11 cellular contexts compared by ENCODE assay signal in the genomic region with DNA sequence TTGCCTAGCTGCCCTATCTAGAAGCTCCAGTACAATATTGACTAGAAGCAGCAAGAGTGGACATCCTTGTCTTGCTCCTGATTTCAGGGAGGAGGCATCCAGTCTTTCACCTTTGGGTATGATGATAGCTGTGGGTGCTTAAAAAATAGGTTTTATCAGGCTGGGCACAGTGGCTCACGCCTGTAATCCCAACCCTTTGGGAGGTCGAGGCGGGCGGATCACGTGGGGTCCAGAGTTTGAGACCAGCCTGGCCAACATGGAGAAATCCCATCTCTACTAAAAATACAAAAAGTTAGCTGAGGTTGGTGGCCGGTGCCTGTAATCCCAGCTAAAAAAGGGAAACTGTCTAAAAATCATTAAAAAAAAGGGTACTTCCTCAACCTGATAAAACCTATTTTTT. TPM values are rescaled to one million over a fixed set of nuclear protein-coding genes. Genes with fewer than 3 reads are reported as not detected.
A peak's percentile ranks its signal among the peaks of the same experiment; 100 is the strongest.
DNase-seq lines count a peak whose midpoint lies in the region; ATAC-seq and TF ChIP-seq lines count a peak whose summit lies in the region.
"Had no signal": no experiment of that assay in that cellular context is flagged by ENCODE, and none has a peak within 500 bp of the region (broad histone marks: within the 10 kb centered on the region; RNA-seq: fewer than 3 reads in every experiment).

No MANE protein-coding gene starts in this region.

- no peak overlapping the region for H3K27ac Mint-ChIP-seq in activated naive CD4-positive, alpha-beta T cell treated with anti-CD3 and anti-CD28 coated beads, Interleukin-2, amount 10 ng/mL, durations not matched to agents 7 days and 5 days
- no peak overlapping the region for H3K27ac Mint-ChIP-seq in activated CD4-positive, alpha-beta memory T cell treated with anti-CD3 and anti-CD28 coated beads, Interleukin-2, amount 10 ng/mL, durations not matched to agents 7 days and 5 days
- H3K27ac Mint-ChIP-seq in stimulated activated naive CD8-positive, alpha-beta T cell treated with anti-CD3 and anti-CD28 coated beads, Interleukin-15, amount 100 ng/mL, for 72 hours = no peak overlapping the region

- H3K9me3 ChIP-seq in fibroblast of lung (ENCODE audit: control insufficient read depth, insufficient read depth, low read depth, low read length) = no peaks in the 10 kb centered on the region

- peaks cover 36% of the 10 kb centered on the region for H3K4me1 Mint-ChIP-seq in activated naive CD4-positive, alpha-beta T cell treated with anti-CD3 and anti-CD28 coated beads, Interleukin-2, amount 10 ng/mL, durations not matched to agents 7 days and 5 days
- H3K4me1 Mint-ChIP-seq in activated CD4-positive, alpha-beta memory T cell treated with anti-CD3 and anti-CD28 coated beads, Interleukin-2, amount 10 ng/mL, durations not matched to agents 7 days and 5 days = peaks cover 48% of the 10 kb centered on the region
- peaks cover 60% of the 10 kb centered on the region for H3K4me1 Mint-ChIP-seq in stimulated activated naive CD8-positive, alpha-beta T cell treated with anti-CD3 and anti-CD28 coated beads, Interleukin-15, amount 100 ng/mL, for 72 hours

- H2AFZ ChIP-seq in fibroblast of lung (ENCODE audit: low read length) = no peak overlapping the region

- peaks cover 56% of the 10 kb centered on the region for H3K36me3 Mint-ChIP-seq in activated naive CD4-positive, alpha-beta T cell treated with anti-CD3 and anti-CD28 coated beads, Interleukin-2, amount 10 ng/mL, durations not matched to agents 7 days and 5 days
- H3K36me3 Mint-ChIP-seq in activated CD4-positive, alpha-beta memory T cell treated with anti-CD3 and anti-CD28 coated beads, Interleukin-2, amount 10 ng/mL, durations not matched to agents 7 days and 5 days (ENCODE audit: low read depth) = peaks cover 57% of the 10 kb centered on the region

- TF ChIP-seq CTCF in fibroblast of lung (conservative IDR thresholded peaks at IDR 0.05 in 1 of 2, IDR thresholded peaks at IDR 0.05 in 1 of 2; ENCODE audit: low read depth in 1 of 2, low read length in 2 of 2) = no peak

- no peaks in the 10 kb centered on the region for H3K27me3 ChIP-seq in fibroblast of lung (ENCODE audit: control insufficient read depth, insufficient read depth, low read length)

- H3K4me2 ChIP-seq in fibroblast of lung (ENCODE audit: extremely low read depth, insufficient read depth, low read length) = peak overlapping the region; percentile 44

- peaks cover 29% of the 10 kb centered on the region for H3K79me2 ChIP-seq in fibroblast of lung (ENCODE audit: control insufficient read depth, insufficient read depth, low read length)

- H4K20me1 ChIP-seq in fibroblast of lung (ENCODE audit: control insufficient read depth, extremely low read depth, insufficient read depth, low read length) = peaks cover 2% of the 10 kb centered on the region

- H3K4me3 ChIP-seq in fibroblast of lung (replicated peaks in 1 of 4; ENCODE audit: control extremely low read depth in 1 of 4, insufficient read depth in 1 of 4, low read depth in 3 of 4, low read length in 4 of 4) = peak overlapping the region in 1 of 4 experiments; percentile 76
- H3K4me3 ChIP-seq: skin epidermis had no signal

- H3K4me1 ChIP-seq in fibroblast of lung (ENCODE audit: control insufficient read depth, extremely low read depth, insufficient read depth, low read length) = peaks cover 11% of the 10 kb centered on the region

- peak; percentile 15 for DNase-seq in activated naive CD4-positive, alpha-beta T cell treated with anti-CD3 and anti-CD28 coated beads, Interleukin-2, amount 10 ng/mL, durations not matched to agents 7 days and 5 days
- DNase-seq in activated naive CD4-positive, alpha-beta T cell treated with Interleukin-2 at 50 U/mL for 16 hours = no peak
- no peak for DNase-seq in activated CD4-positive, alpha-beta memory T cell treated with anti-CD3 and anti-CD28 coated beads, Interleukin-2, amount 10 ng/mL, durations not matched to agents 7 days and 5 days
- DNase-seq in fibroblast of lung (ENCODE audit: low read depth in 2 of 2) = no peak
- no peak for DNase-seq in stimulated activated naive CD8-positive, alpha-beta T cell treated with anti-CD3 and anti-CD28 coated beads, Interleukin-15, amount 100 ng/mL, for 72 hours
- no peak for DNase-seq in midbrain (lab: John Stamatoyannopoulos, UW)
- DNase-seq in NCI-H1694 (lab: John Stamatoyannopoulos, UW) = no peak
- no peak for DNase-seq in caudate nucleus (lab: John Stamatoyannopoulos, UW)
- DNase-seq: NCI-H69, SIG-M5 had no signal

- H3K9ac ChIP-seq in fibroblast of lung (ENCODE audit: insufficient read depth, low read length) = no peak overlapping the region

- CTCF ChIA-PET in activated naive CD4-positive, alpha-beta T cell treated with anti-CD3 and anti-CD28 coated beads, Interleukin-2, amount 10 ng/mL, durations not matched to agents 7 days and 5 days (lab: Charles Lee) = no interaction called here
- CTCF ChIA-PET in activated CD4-positive, alpha-beta memory T cell treated with anti-CD3 and anti-CD28 coated beads, Interleukin-2, amount 10 ng/mL, durations not matched to agents 7 days and 5 days (lab: Charles Lee) = no interaction called here

- POLR2A ChIA-PET in activated CD4-positive, alpha-beta memory T cell treated with anti-CD3 and anti-CD28 coated beads, Interleukin-2, amount 10 ng/mL, durations not matched to agents 7 days and 5 days (lab: Charles Lee) = no interaction called here

- H3K9me3 Mint-ChIP-seq in activated naive CD4-positive, alpha-beta T cell treated with anti-CD3 and anti-CD28 coated beads, Interleukin-2, amount 10 ng/mL, durations not matched to agents 7 days and 5 days = peaks cover 9% of the 10 kb centered on the region
- H3K9me3 Mint-ChIP-seq in activated CD4-positive, alpha-beta memory T cell treated with anti-CD3 and anti-CD28 coated beads, Interleukin-2, amount 10 ng/mL, durations not matched to agents 7 days and 5 days = peaks cover 6% of the 10 kb centered on the region
- H3K9me3 Mint-ChIP-seq in stimulated activated naive CD8-positive, alpha-beta T cell treated with anti-CD3 and anti-CD28 coated beads, Interleukin-15, amount 100 ng/mL, for 72 hours = peaks cover 5 to 17% of the 10 kb centered on the region in 2 donors

- H3K27me3 Mint-ChIP-seq in activated naive CD4-positive, alpha-beta T cell treated with anti-CD3 and anti-CD28 coated beads, Interleukin-2, amount 10 ng/mL, durations not matched to agents 7 days and 5 days = no peaks in the 10 kb centered on the region
- H3K27me3 Mint-ChIP-seq in activated CD4-positive, alpha-beta memory T cell treated with anti-CD3 and anti-CD28 coated beads, Interleukin-2, amount 10 ng/mL, durations not matched to agents 7 days and 5 days = no peaks in the 10 kb centered on the region
- H3K27me3 Mint-ChIP-seq in stimulated activated naive CD8-positive, alpha-beta T cell treated with anti-CD3 and anti-CD28 coated beads, Interleukin-15, amount 100 ng/mL, for 72 hours = no peaks in the 10 kb centered on the region

- peak overlapping the region; percentile 75 for H3K4me3 Mint-ChIP-seq in activated naive CD4-positive, alpha-beta T cell treated with anti-CD3 and anti-CD28 coated beads, Interleukin-2, amount 10 ng/mL, durations not matched to agents 7 days and 5 days
- H3K4me3 Mint-ChIP-seq in activated CD4-positive, alpha-beta memory T cell treated with anti-CD3 and anti-CD28 coated beads, Interleukin-2, amount 10 ng/mL, durations not matched to agents 7 days and 5 days = peak overlapping the region; percentile 65
- peak overlapping the region; percentile 86 to 87 for H3K4me3 Mint-ChIP-seq in stimulated activated naive CD8-positive, alpha-beta T cell treated with anti-CD3 and anti-CD28 coated beads, Interleukin-15, amount 100 ng/mL, for 72 hours

- no peak overlapping the region for H3K27ac ChIP-seq in fibroblast of lung (ENCODE audit: insufficient read depth, low read length)
- H3K27ac ChIP-seq in caudate nucleus (ENCODE audit: low read depth, low read length) = no peak overlapping the region

- no peak for ATAC-seq in stimulated activated naive CD8-positive, alpha-beta T cell treated with anti-CD3 and anti-CD28 coated beads, Interleukin-15, amount 100 ng/mL, for 72 hours

- H3K36me3 ChIP-seq in fibroblast of lung (ENCODE audit: control insufficient read depth, insufficient read depth, low read length) = peaks cover 2% of the 10 kb centered on the region

RNA-seq across cellular contexts. Expression of gene CAMSAP1, which starts 2.0 kb away (rescaled TPM):
- total RNA-seq in activated CD4-positive, alpha-beta memory T cell treated with anti-CD3 and anti-CD28 coated beads, Interleukin-2, amount 10 ng/mL, durations not matched to agents 7 days and 5 days = 10 to 100 TPM; 20.9 to 22.0 TPM
- total RNA-seq in fibroblast of lung = 17.7 and 18.8 TPM in 2 replicates
- 5.0 and 7.2 TPM in 2 replicates for polyA plus RNA-seq in fibroblast of lung
- 9.5 and 11.6 TPM in 2 replicates for polyA plus RNA-seq in fibroblast of lung (2012)
- 21.2 and 22.6 TPM in 2 replicates for polyA minus RNA-seq in fibroblast of lung (ENCODE audit: low replicate concordance)

RNA-seq across cellular contexts. Expression of gene UBAC1, which starts 51.8 kb away (rescaled TPM):
- 10 to 100 TPM; 28.1 to 29.5 TPM for total RNA-seq in activated CD4-positive, alpha-beta memory T cell treated with anti-CD3 and anti-CD28 coated beads, Interleukin-2, amount 10 ng/mL, durations not matched to agents 7 days and 5 days
- total RNA-seq in fibroblast of lung = 29.0 and 30.6 TPM in 2 replicates
- polyA plus RNA-seq in fibroblast of lung = 26.3 and 26.8 TPM in 2 replicates
- 23.4 and 25.9 TPM in 2 replicates for polyA plus RNA-seq in fibroblast of lung (2012)
- polyA minus RNA-seq in fibroblast of lung (ENCODE audit: low replicate concordance) = 42.8 and 56.2 TPM in 2 replicates
